13 cellular contexts compared by ENCODE assay signal in the genomic region with DNA sequence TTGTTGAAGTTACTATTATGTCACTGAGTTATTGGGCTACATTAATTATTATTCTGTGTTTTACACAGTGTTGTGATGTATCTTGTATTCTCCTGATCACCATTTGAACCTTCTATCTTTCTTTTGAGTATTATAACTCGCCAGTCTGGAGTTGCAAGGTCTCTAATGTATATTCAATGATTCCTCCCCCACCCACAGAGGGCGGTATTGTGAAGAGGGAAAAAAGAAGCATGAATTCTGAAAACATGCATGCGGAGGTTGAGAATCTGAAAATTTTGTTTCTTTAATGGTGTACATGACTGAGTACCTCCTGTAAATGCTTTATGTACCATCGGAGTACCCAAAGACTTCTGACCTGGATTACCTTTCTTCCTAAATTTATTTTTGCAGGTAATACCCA.
A peak's percentile ranks its signal among the peaks of the same experiment; 100 is the strongest.
DNase-seq lines count a peak whose midpoint lies in the region; ATAC-seq and TF ChIP-seq lines count a peak whose summit lies in the region.
"Had no signal": no experiment of that assay in that cellular context is flagged by ENCODE, and none has a peak within 500 bp of the region (broad histone marks: within the 10 kb centered on the region; RNA-seq: fewer than 3 reads in every experiment).

No MANE protein-coding gene starts in this region.

- H3K36me3 ChIP-seq in SJCRH30 (no peaks in the 10 kb centered on the region), mesendoderm (ENCODE audit: control insufficient read depth, insufficient read depth, low read length) (no peaks in the 10 kb centered on the region), upper lobe of right lung (no peaks in the 10 kb centered on the region), upper lobe of left lung (no peaks in the 10 kb centered on the region)
- H3K36me3 ChIP-seq: thyroid gland had no signal

- CTCF ChIA-PET in HEK293T (lab: Yijun Ruan, JAX), result no interaction called here

- H3K56ac ChIP-seq in mesendoderm (ENCODE audit: low read length), result no peak overlapping the region

- no peak overlapping the region for H2BK120ac ChIP-seq in mesendoderm (ENCODE audit: low read depth, low read length)

- no peak for TF ChIP-seq POLR2A in upper lobe of left lung (IDR thresholded peaks at IDR 0.05)

- intact Hi-C loops in upper lobe of right lung (cut with DNase I), result no loop called here

- no peak overlapping the region for H3K4me2 ChIP-seq in mesendoderm (ENCODE audit: low read length)

- H3K9me3 ChIP-seq in SJCRH30 (replicated peaks), result no peaks in the 10 kb centered on the region
- no peaks in the 10 kb centered on the region for H3K9me3 ChIP-seq in upper lobe of right lung
- no peaks in the 10 kb centered on the region for H3K9me3 ChIP-seq in upper lobe of left lung
- H3K9me3 ChIP-seq: thyroid gland had no signal

- H3K27me3 ChIP-seq in SJCRH30 (no peaks in the 10 kb centered on the region), mesendoderm (ENCODE audit: insufficient read depth, low read length, poor library complexity) (no peaks in the 10 kb centered on the region), upper lobe of right lung (no peaks in the 10 kb centered on the region), upper lobe of left lung (no peaks in the 10 kb centered on the region)
- H3K27me3 ChIP-seq: thyroid gland had no signal

- no peaks in the 10 kb centered on the region for H3K4me1 ChIP-seq in SJCRH30
- H3K4me1 ChIP-seq in mesendoderm (ENCODE audit: control insufficient read depth, low read depth, low read length), result no peaks in the 10 kb centered on the region
- no peaks in the 10 kb centered on the region for H3K4me1 ChIP-seq in upper lobe of right lung
- H3K4me1 ChIP-seq in upper lobe of left lung, result no peaks in the 10 kb centered on the region
- H3K4me1 ChIP-seq: thyroid gland had no signal

- no peak overlapping the region for H2AK5ac ChIP-seq in mesendoderm (ENCODE audit: low read length)

- no peak for TF ChIP-seq CTCF in upper lobe of right lung (IDR thresholded peaks at IDR 0.05)
- TF ChIP-seq CTCF in upper lobe of left lung (IDR thresholded peaks at IDR 0.05), result no peak

- H2BK5ac ChIP-seq in mesendoderm (ENCODE audit: low read length), result no peak overlapping the region

- no peak overlapping the region for H3K9ac ChIP-seq in mesendoderm (ENCODE audit: low read length)

- H4K5ac ChIP-seq in mesendoderm (ENCODE audit: low read length), result no peak overlapping the region

- DNase-seq in NCI-H2196 (lab: John Stamatoyannopoulos, UW; ENCODE audit: unreplicated experiment), result peak; percentile 22
- no peak for DNase-seq in NCI-H2196 treated with DMSO at 0.1 percent for 48 hours (lab: John Stamatoyannopoulos, UW; ENCODE audit: unreplicated experiment)
- DNase-seq in HEK293T (ENCODE audit: extremely low spot score), result peak; percentile 6
- DNase-seq in SJCRH30, result peak; percentile 15 to 43
- DNase-seq in mesendoderm, result peak; percentile 22
- no peak for DNase-seq in NCI-H1105 (lab: John Stamatoyannopoulos, UW)
- DNase-seq in upper lobe of right lung, result no peak
- DNase-seq in upper lobe of left lung, result no peak
- DNase-seq: activated CD8-positive, alpha-beta memory T cell treated with anti-CD3 and anti-CD28 coated beads for 24 hours; activated naive CD8-positive, alpha-beta T cell treated with anti-CD3 and anti-CD28 coated beads for 36 hours; GOT3; naive thymus-derived CD8-positive, alpha-beta T cell; thyroid gland had no signal

- no peak overlapping the region for H3K18ac ChIP-seq in mesendoderm (ENCODE audit: low read length)

- no peaks in the 10 kb centered on the region for H3K79me1 ChIP-seq in mesendoderm (ENCODE audit: low read length)

- WGBS in mesendoderm (ENCODE audit: extremely low coverage, insufficient coverage, low lambda C conversion rate), result no CpG with 5 or more reads among the region's 4 CpGs
- 84 to 86% methylated on average over 4 of the region's 4 CpGs for WGBS in upper lobe of left lung, 2 donors

- POLR2A ChIA-PET in HEK293T (lab: Yijun Ruan, JAX), result no interaction called here

- H3K4me3 ChIP-seq in SJCRH30 (no peak overlapping the region), mesendoderm (ENCODE audit: low read length) (no peak overlapping the region), upper lobe of right lung (no peak overlapping the region), upper lobe of left lung (no peak overlapping the region)
- H3K4me3 ChIP-seq: thyroid gland had no signal

- H3K23ac ChIP-seq in mesendoderm (ENCODE audit: low read length), result no peak overlapping the region

- H3K4ac ChIP-seq in mesendoderm (ENCODE audit: low read depth, low read length), result no peak overlapping the region

- H2BK15ac ChIP-seq in mesendoderm (replicated peaks; ENCODE audit: low read depth), result no peak overlapping the region

- H3K79me2 ChIP-seq in mesendoderm (ENCODE audit: control insufficient read depth, insufficient read depth, low read length), result no peaks in the 10 kb centered on the region

- H3K27ac ChIP-seq in SJCRH30 (no peak overlapping the region), mesendoderm (ENCODE audit: low read depth, low read length) (no peak overlapping the region), upper lobe of right lung (no peak overlapping the region), upper lobe of left lung (no peak overlapping the region)
- H3K27ac ChIP-seq: thyroid gland had no signal

- no peak for TF ChIP-seq EP300 in upper lobe of left lung (IDR thresholded peaks at IDR 0.05)

- ATAC-seq in upper lobe of right lung (no peak), upper lobe of left lung (ENCODE audit: low FRiP score in 2 of 2) (no peak)
- ATAC-seq: naive thymus-derived CD8-positive, alpha-beta T cell had no signal

- no peak overlapping the region for H4K8ac ChIP-seq in mesendoderm (ENCODE audit: low read depth, low read length)

TF ChIP-seq in HEK293T, 16 proteins besides CTCF, POLR2A, EP300 and RAD21:
- no peak for TF ChIP-seq ARNT (IDR thresholded peaks at IDR 0.05)
- TF ChIP-seq CTBP1 (IDR thresholded peaks at IDR 0.05; ENCODE audit: borderline replicate concordance), result no peak
- TF ChIP-seq ZNF384 (IDR thresholded peaks at IDR 0.05), result no peak
- TF ChIP-seq SUZ12 (IDR thresholded peaks at IDR 0.05), result no peak
- TF ChIP-seq HDGF (IDR thresholded peaks at IDR 0.05; ENCODE audit: borderline replicate concordance), result no peak
- no peak for TF ChIP-seq FOXK2 (IDR thresholded peaks at IDR 0.05)
- TF ChIP-seq BHLHE40 (IDR thresholded peaks at IDR 0.05; ENCODE audit: borderline replicate concordance), result no peak
- no peak for TF ChIP-seq FOXM1 (IDR thresholded peaks at IDR 0.05; ENCODE audit: borderline replicate concordance)
- no peak for TF ChIP-seq ELF4 (IDR thresholded peaks at IDR 0.05)
- TF ChIP-seq TARDBP (IDR thresholded peaks at IDR 0.05), result no peak
- no peak for TF ChIP-seq NFRKB (IDR thresholded peaks at IDR 0.05)
- TF ChIP-seq, protein P1, sequence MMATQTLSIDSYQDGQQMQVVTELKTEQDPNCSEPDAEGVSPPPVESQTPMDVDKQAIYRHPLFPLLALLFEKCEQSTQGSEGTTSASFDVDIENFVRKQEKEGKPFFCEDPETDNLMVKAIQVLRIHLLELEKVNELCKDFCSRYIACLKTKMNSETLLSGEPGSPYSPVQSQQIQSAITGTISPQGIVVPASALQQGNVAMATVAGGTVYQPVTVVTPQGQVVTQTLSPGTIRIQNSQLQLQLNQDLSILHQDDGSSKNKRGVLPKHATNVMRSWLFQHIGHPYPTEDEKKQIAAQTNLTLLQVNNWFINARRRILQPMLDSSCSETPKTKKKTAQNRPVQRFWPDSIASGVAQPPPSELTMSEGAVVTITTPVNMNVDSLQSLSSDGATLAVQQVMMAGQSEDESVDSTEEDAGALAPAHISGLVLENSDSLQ (IDR thresholded peaks at IDR 0.05), result no peak
- no peak for TF ChIP-seq SP1 (IDR thresholded peaks at IDR 0.05)
- no peak for TF ChIP-seq L3MBTL2 (conservative IDR thresholded peaks at IDR 0.05)
- no peak for TF ChIP-seq LEF1 (IDR thresholded peaks at IDR 0.05; ENCODE audit: borderline replicate concordance)
- TF ChIP-seq FOXA1 (IDR thresholded peaks at IDR 0.05), result no peak

Comparison
In these comparisons a context has a peak if more than half of its experiments do, and no peak if none do; other contexts are left out.
1. DNase-seq: peak in NCI-H2196 (single experiment), HEK293T (single experiment), SJCRH30 (2 of 2) and mesendoderm (single experiment); none in NCI-H2196 treated with DMSO at 0.1 percent for 48 hours (single experiment), NCI-H1105 (single experiment), upper lobe of right lung (single experiment) and upper lobe of left lung (0 of 2).